ENCODE assay signal across 11 cellular contexts in genomic region chr2:207282916-207283315, GRCh38.
A peak's percentile ranks its signal among the peaks of the same experiment; 100 is the strongest.
DNase-seq lines count a peak whose midpoint lies in the region; ATAC-seq and TF ChIP-seq lines count a peak whose summit lies in the region.
"Had no signal": no experiment of that assay in that cellular context is flagged by ENCODE, and none has a peak within 500 bp of the region (broad histone marks: within the 10 kb centered on the region; RNA-seq: fewer than 3 reads in every experiment).

No MANE protein-coding gene starts in this region.

- peak; percentile 31 for ATAC-seq in HG02642 (IDR thresholded peaks at IDR 0.05; ENCODE audit: poor library complexity, unreplicated experiment)
- ATAC-seq: activated CD4-positive, CD25-positive, alpha-beta regulatory T cell treated with anti-CD3 and anti-CD28 coated beads, Interleukin-2, amount 50 U/mL, for 24 hours had no signal

- H3K4me1 Mint-ChIP-seq in activated T-helper 1 cell treated with anti-CD3 and anti-CD28 coated beads, Interleukin-12 subunit alpha, Interleukin-12 subunit beta, Interleukin-2, Interleukin-4 antibody, amounts not matched to agents 30 ng/mL and 10 ng/mL and 1 ng/mL, durations not matched to agents 14 hours and 24 hours and 36 hours (ENCODE audit: low read depth) = peaks cover 76% of the 10 kb centered on the region

- no peak for TF ChIP-seq CTCF in tibial artery (IDR thresholded peaks at IDR 0.05)
- TF ChIP-seq CTCF in lower leg skin (IDR thresholded peaks at IDR 0.05) = no peak

- no peak overlapping the region for H3K18ac ChIP-seq in mesenchymal stem cell (ENCODE audit: low read depth in 1 of 2, low read length in 2 of 2)

- no peak overlapping the region for H2BK15ac ChIP-seq in mesenchymal stem cell (ENCODE audit: low read depth, poor library complexity, severe bottlenecking)

- no peak overlapping the region for H2BK12ac ChIP-seq in mesenchymal stem cell (ENCODE audit: low read length in 2 of 2)

- no peak for TF ChIP-seq POLR2A in lower leg skin (IDR thresholded peaks at IDR 0.05)

- no peak overlapping the region for H4K8ac ChIP-seq in mesenchymal stem cell (ENCODE audit: low read length)

- H2AFZ ChIP-seq in mesenchymal stem cell (ENCODE audit: low read depth, low read length) = no peak overlapping the region

- H3K23ac ChIP-seq in mesenchymal stem cell (ENCODE audit: low read length in 2 of 2) = no peak overlapping the region

- H3K79me1 ChIP-seq in mesenchymal stem cell (replicated peaks; ENCODE audit: low read length, poor library complexity, severe bottlenecking) = no peaks in the 10 kb centered on the region

- no peak overlapping the region for H2BK120ac ChIP-seq in mesenchymal stem cell (ENCODE audit: low read depth, low read length)

- no peak overlapping the region for H4K91ac ChIP-seq in mesenchymal stem cell (ENCODE audit: low read length)

- H3K27ac Mint-ChIP-seq in activated T-helper 1 cell treated with anti-CD3 and anti-CD28 coated beads, Interleukin-12 subunit alpha, Interleukin-12 subunit beta, Interleukin-2, Interleukin-4 antibody, amounts not matched to agents 30 ng/mL and 10 ng/mL and 1 ng/mL, durations not matched to agents 14 hours and 24 hours and 36 hours = peak overlapping the region; percentile 85

- H3K4ac ChIP-seq in mesenchymal stem cell (ENCODE audit: low read depth in 1 of 2, low read length in 2 of 2) = no peak overlapping the region

- no peaks in the 10 kb centered on the region for H3K27me3 Mint-ChIP-seq in activated T-helper 1 cell treated with anti-CD3 and anti-CD28 coated beads, Interleukin-12 subunit alpha, Interleukin-12 subunit beta, Interleukin-2, Interleukin-4 antibody, amounts not matched to agents 30 ng/mL and 10 ng/mL and 1 ng/mL, durations not matched to agents 14 hours and 24 hours and 36 hours (ENCODE audit: insufficient read depth)

- H3K9ac ChIP-seq in mesenchymal stem cell (ENCODE audit: low read length) = peak overlapping the region; percentile 40

- H3K14ac ChIP-seq in mesenchymal stem cell (ENCODE audit: low read length in 2 of 2) = no peak overlapping the region

- intact Hi-C loops in activated T-helper 1 cell treated with anti-CD3 and anti-CD28 coated beads, Interleukin-12 subunit alpha, Interleukin-12 subunit beta, Interleukin-2, Interleukin-4 antibody, amounts not matched to agents 30 ng/mL and 10 ng/mL and 1 ng/mL, durations not matched to agents 14 hours and 24 hours and 36 hours (cut with micrococcal nuclease) = loop anchor here (1.0 to 5.0 kb wide), 3 partner anchors 28 to 246 kb away; partner anchors contain the start of gene CREB1
- intact Hi-C loops in tibial artery (cut with DNase I; ENCODE audit: low total_unique reads) = no loop called here
- intact Hi-C loops in lower leg skin (cut with DNase I; ENCODE audit: low total_unique reads) = no loop called here

- no peaks in the 10 kb centered on the region for H3K36me3 ChIP-seq in mesenchymal stem cell (ENCODE audit: control insufficient read depth in 1 of 2, insufficient read depth in 2 of 2, low read depth in 1 of 2, low read length in 2 of 2)
- H3K36me3 ChIP-seq in tibial artery = no peaks in the 10 kb centered on the region
- no peaks in the 10 kb centered on the region for H3K36me3 ChIP-seq in SJCRH30

- H3K4me2 ChIP-seq in mesenchymal stem cell (ENCODE audit: low read length, poor library complexity, severe bottlenecking) = no peak overlapping the region

- no peak overlapping the region for H2AK5ac ChIP-seq in mesenchymal stem cell (ENCODE audit: low read length, severe bottlenecking)

- no peak overlapping the region for H3K4me3 ChIP-seq in mesenchymal stem cell (ENCODE audit: insufficient read depth in 1 of 2, low read depth in 1 of 2, low read length in 2 of 2)
- no peak overlapping the region for H3K4me3 ChIP-seq in tibial artery
- no peak overlapping the region for H3K4me3 ChIP-seq in lower leg skin (ENCODE audit: low read depth, poor library complexity, severe bottlenecking)
- H3K4me3 ChIP-seq in SJCRH30 = no peak overlapping the region

- H3K9me3 ChIP-seq in mesenchymal stem cell (ENCODE audit: control insufficient read depth, low read length) = no peaks in the 10 kb centered on the region
- no peaks in the 10 kb centered on the region for H3K9me3 ChIP-seq in tibial artery
- H3K9me3 ChIP-seq in SJCRH30 (replicated peaks) = no peaks in the 10 kb centered on the region

- H3K27me3 ChIP-seq in mesenchymal stem cell (ENCODE audit: control insufficient read depth in 1 of 2, insufficient read depth in 1 of 2, low read length in 2 of 2) (no peaks in the 10 kb centered on the region), tibial artery (no peaks in the 10 kb centered on the region), SJCRH30 (0 out of 2 replicates have a peak, but pooled peaks cover 7% of the 10 kb centered on the region)

- H3K4me3 Mint-ChIP-seq in activated T-helper 1 cell treated with anti-CD3 and anti-CD28 coated beads, Interleukin-12 subunit alpha, Interleukin-12 subunit beta, Interleukin-2, Interleukin-4 antibody, amounts not matched to agents 30 ng/mL and 10 ng/mL and 1 ng/mL, durations not matched to agents 14 hours and 24 hours and 36 hours = peak overlapping the region; percentile 53
- H3K4me3 Mint-ChIP-seq: neural crest cell had no signal

- H2BK5ac ChIP-seq in mesenchymal stem cell (ENCODE audit: low read depth, low read length, poor library complexity, severe bottlenecking) = no peak overlapping the region

- peaks cover 4% of the 10 kb centered on the region for H3K9me3 Mint-ChIP-seq in activated T-helper 1 cell treated with anti-CD3 and anti-CD28 coated beads, Interleukin-12 subunit alpha, Interleukin-12 subunit beta, Interleukin-2, Interleukin-4 antibody, amounts not matched to agents 30 ng/mL and 10 ng/mL and 1 ng/mL, durations not matched to agents 14 hours and 24 hours and 36 hours
- H3K9me3 Mint-ChIP-seq: neural crest cell had no signal

- H3K4me1 ChIP-seq in mesenchymal stem cell (ENCODE audit: control insufficient read depth, insufficient read depth, low read depth, low read length) (no peaks in the 10 kb centered on the region), tibial artery (peaks cover 0 to 23% (median 6%) of the 10 kb centered on the region in 4 donors), SJCRH30 (no peaks in the 10 kb centered on the region)

- no peak overlapping the region for H3K27ac ChIP-seq in mesenchymal stem cell (ENCODE audit: low read length, poor library complexity, severe bottlenecking)
- H3K27ac ChIP-seq in tibial artery = no peak overlapping the region
- no peak overlapping the region for H3K27ac ChIP-seq in SJCRH30

- H3K36me3 Mint-ChIP-seq in activated T-helper 1 cell treated with anti-CD3 and anti-CD28 coated beads, Interleukin-12 subunit alpha, Interleukin-12 subunit beta, Interleukin-2, Interleukin-4 antibody, amounts not matched to agents 30 ng/mL and 10 ng/mL and 1 ng/mL, durations not matched to agents 14 hours and 24 hours and 36 hours (ENCODE audit: low read depth) = peaks cover 3% of the 10 kb centered on the region

- DNase-seq in EH (ENCODE audit: low read depth) (peak; percentile 54), mesenchymal stem cell (peak; percentile 29), tibial artery (no peak), lower leg skin (ENCODE audit: low spot score in 2 of 2) (no peak), KG1 (lab: John Stamatoyannopoulos, UW) (no peak), SJCRH30 (no peak)
- DNase-seq in activated T-helper 1 cell treated with anti-CD3 and anti-CD28 coated beads, Interleukin-12 subunit alpha, Interleukin-12 subunit beta, Interleukin-2, Interleukin-4 antibody, amounts not matched to agents 30 ng/mL and 10 ng/mL and 1 ng/mL, durations not matched to agents 14 hours and 24 hours and 36 hours (ENCODE audit: low spot score) = no peak
- DNase-seq: NCI-H2171 had no signal

Comparison
In these comparisons a context has a peak if more than half of its experiments do, and no peak if none do; other contexts are left out.
1. DNase-seq: peak in EH (single experiment) and mesenchymal stem cell (single experiment); none in activated T-helper 1 cell treated with anti-CD3 and anti-CD28 coated beads, Interleukin-12 subunit alpha, Interleukin-12 subunit beta, Interleukin-2, Interleukin-4 antibody, amounts not matched to agents 30 ng/mL and 10 ng/mL and 1 ng/mL, durations not matched to agents 14 hours and 24 hours and 36 hours (single experiment), tibial artery (0 of 2), lower leg skin (0 of 2), KG1 (single experiment) and SJCRH30 (0 of 2).